In genomic region chr14:23353433-23353780, GRCh38 we compare ENCODE assay signal across 13 cellular contexts. TPM values are rescaled to one million over a fixed set of nuclear protein-coding genes. Genes with fewer than 3 reads are reported as not detected.
DNase-seq lines count a peak whose midpoint lies in the region; ATAC-seq, FAIRE-seq and TF ChIP-seq lines count a peak whose summit lies in the region.
"Had no signal": no experiment of that assay in that cellular context is flagged by ENCODE, and none has a peak within 500 bp of the region (broad histone marks: within the 10 kb centered on the region; RNA-seq: fewer than 3 reads in every experiment).

No MANE protein-coding gene starts in this region.

- no peak for DNase-seq in activated CD8-positive, alpha-beta T cell treated with anti-CD3 and anti-CD28 coated beads for 36 hours
- DNase-seq in activated CD8-positive, alpha-beta T cell treated with anti-CD3 and anti-CD28 coated beads, Interleukin-2, amount 10 ng/mL, durations not matched to agents 7 days and 5 days: no peak
- DNase-seq in activated T-helper 1 cell treated with anti-CD3 and anti-CD28 coated beads, Interleukin-12 subunit alpha, Interleukin-12 subunit beta, Interleukin-2, Interleukin-4 antibody, amounts not matched to agents 30 ng/mL and 10 ng/mL and 1 ng/mL, durations not matched to agents 14 hours and 24 hours and 36 hours (ENCODE audit: low spot score): no peak
- DNase-seq in immature natural killer cell (no peak), amygdala (lab: John Stamatoyannopoulos, UW) (no peak), MCF 10A (ENCODE audit: unreplicated experiment) (no peak), frontal cortex (ENCODE audit: low spot score in 2 of 2) (no peak)
- DNase-seq: NCI-H187 treated with DMSO at 0.1 percent for 48 hours had no signal

- POLR2A ChIA-PET in activated CD8-positive, alpha-beta T cell treated with anti-CD3 and anti-CD28 coated beads for 36 hours (lab: Charles Lee): interaction anchor here (0.8 to 2.0 kb wide), 2 partner anchors 10 to 31 kb away, joined by 3 to 6 read pairs; partner anchors contain the start of gene PABPN1
- POLR2A ChIA-PET in activated CD8-positive, alpha-beta T cell treated with anti-CD3 and anti-CD28 coated beads, Interleukin-2, amount 10 ng/mL, durations not matched to agents 7 days and 5 days (lab: Charles Lee): interaction anchor here (1.5 kb wide), 1 partner anchor 40 kb away, joined by 3 read pairs; no protein-coding TSS in a partner anchor
- POLR2A ChIA-PET in MCF 10A (lab: Yijun Ruan, JAX): no interaction called here

- no peaks in the 10 kb centered on the region for H3K36me3 Mint-ChIP-seq in activated CD8-positive, alpha-beta T cell treated with anti-CD3 and anti-CD28 coated beads for 36 hours (ENCODE audit: low read depth)
- H3K36me3 Mint-ChIP-seq in activated CD8-positive, alpha-beta T cell treated with anti-CD3 and anti-CD28 coated beads, Interleukin-2, amount 10 ng/mL, durations not matched to agents 7 days and 5 days (ENCODE audit: low read depth): no peaks in the 10 kb centered on the region
- no peaks in the 10 kb centered on the region for H3K36me3 Mint-ChIP-seq in activated T-helper 1 cell treated with anti-CD3 and anti-CD28 coated beads, Interleukin-12 subunit alpha, Interleukin-12 subunit beta, Interleukin-2, Interleukin-4 antibody, amounts not matched to agents 30 ng/mL and 10 ng/mL and 1 ng/mL, durations not matched to agents 14 hours and 24 hours and 36 hours (ENCODE audit: low read depth)
- peaks cover 0 to 3% (median 0%) of the 10 kb centered on the region in 3 donors for H3K36me3 Mint-ChIP-seq in immature natural killer cell
- H3K36me3 Mint-ChIP-seq in stimulated activated memory B cell treated with anti-CD40 and anti-IgM and Interleukin-4, amounts not matched to agents 10 μg/mL and 1 μg/mL and 100 μg/mL, for 72 hours: no peaks in the 10 kb centered on the region
- no peaks in the 10 kb centered on the region for H3K36me3 Mint-ChIP-seq in MCF 10A (ENCODE audit: insufficient read depth, unreplicated experiment)

- no TSS peak for BruUV-seq in MCF 10A (replicated peaks; lab: Mats Ljungman, UMichigan)

- H3K9me3 Mint-ChIP-seq in activated CD8-positive, alpha-beta T cell treated with anti-CD3 and anti-CD28 coated beads for 36 hours: no peaks in the 10 kb centered on the region
- no peaks in the 10 kb centered on the region for H3K9me3 Mint-ChIP-seq in activated CD8-positive, alpha-beta T cell treated with anti-CD3 and anti-CD28 coated beads, Interleukin-2, amount 10 ng/mL, durations not matched to agents 7 days and 5 days (ENCODE audit: insufficient read depth)
- no peaks in the 10 kb centered on the region for H3K9me3 Mint-ChIP-seq in activated T-helper 1 cell treated with anti-CD3 and anti-CD28 coated beads, Interleukin-12 subunit alpha, Interleukin-12 subunit beta, Interleukin-2, Interleukin-4 antibody, amounts not matched to agents 30 ng/mL and 10 ng/mL and 1 ng/mL, durations not matched to agents 14 hours and 24 hours and 36 hours
- peaks cover 0 to 8% (median 0%) of the 10 kb centered on the region in 6 donors for H3K9me3 Mint-ChIP-seq in immature natural killer cell
- peaks cover 3% of the 10 kb centered on the region for H3K9me3 Mint-ChIP-seq in stimulated activated memory B cell treated with anti-CD40 and anti-IgM and Interleukin-4, amounts not matched to agents 10 μg/mL and 1 μg/mL and 100 μg/mL, for 72 hours
- H3K9me3 Mint-ChIP-seq in MCF 10A (ENCODE audit: unreplicated experiment): peaks cover 7% of the 10 kb centered on the region

- H3K27ac Mint-ChIP-seq in activated CD8-positive, alpha-beta T cell treated with anti-CD3 and anti-CD28 coated beads for 36 hours: no peak overlapping the region
- no peak overlapping the region for H3K27ac Mint-ChIP-seq in activated CD8-positive, alpha-beta T cell treated with anti-CD3 and anti-CD28 coated beads, Interleukin-2, amount 10 ng/mL, durations not matched to agents 7 days and 5 days
- H3K27ac Mint-ChIP-seq in activated T-helper 1 cell treated with anti-CD3 and anti-CD28 coated beads, Interleukin-12 subunit alpha, Interleukin-12 subunit beta, Interleukin-2, Interleukin-4 antibody, amounts not matched to agents 30 ng/mL and 10 ng/mL and 1 ng/mL, durations not matched to agents 14 hours and 24 hours and 36 hours: no peak overlapping the region
- H3K27ac Mint-ChIP-seq in immature natural killer cell (peak overlapping the region in 1 of 6 donors; percentile 81), MCF 10A (ENCODE audit: low read depth, unreplicated experiment) (no peak overlapping the region)
- no peak overlapping the region for H3K27ac Mint-ChIP-seq in stimulated activated memory B cell treated with anti-CD40 and anti-IgM and Interleukin-4, amounts not matched to agents 10 μg/mL and 1 μg/mL and 100 μg/mL, for 72 hours

- CTCF ChIA-PET in activated CD8-positive, alpha-beta T cell treated with anti-CD3 and anti-CD28 coated beads for 36 hours (lab: Charles Lee): interaction anchor here (1.1 to 2.8 kb wide), 2 partner anchors 15 to 26 kb away, joined by 3 to 19 read pairs; no protein-coding TSS in a partner anchor
- CTCF ChIA-PET in activated CD8-positive, alpha-beta T cell treated with anti-CD3 and anti-CD28 coated beads, Interleukin-2, amount 10 ng/mL, durations not matched to agents 7 days and 5 days (lab: Charles Lee): interaction anchor here (0.9 to 1.3 kb wide), 4 partner anchors 9 to 29 kb away, joined by 3 to 5 read pairs (median 3); no protein-coding TSS in a partner anchor
- CTCF ChIA-PET in MCF 10A (lab: Yijun Ruan, JAX): interaction anchor here (0.7 to 1.0 kb wide), 3 partner anchors 27 to 277 kb away, joined by 3 to 5 read pairs (median 3); no protein-coding TSS in a partner anchor

- intact Hi-C loops in activated CD8-positive, alpha-beta T cell treated with anti-CD3 and anti-CD28 coated beads for 36 hours (cut with micrococcal nuclease): no loop called here
- intact Hi-C loops in activated T-helper 1 cell treated with anti-CD3 and anti-CD28 coated beads, Interleukin-12 subunit alpha, Interleukin-12 subunit beta, Interleukin-2, Interleukin-4 antibody, amounts not matched to agents 30 ng/mL and 10 ng/mL and 1 ng/mL, durations not matched to agents 14 hours and 24 hours and 36 hours (cut with micrococcal nuclease): loop anchor here (2.0 kb wide), 1 partner anchor 25 kb away; no protein-coding TSS in a partner anchor
- intact Hi-C loops in MCF 10A (cut with micrococcal nuclease): no loop called here

- ATAC-seq in activated CD8-positive, alpha-beta T cell treated with anti-CD3 and anti-CD28 coated beads for 36 hours: no peak
- ATAC-seq in activated CD8-positive, alpha-beta T cell treated with anti-CD3 and anti-CD28 coated beads, Interleukin-2, amount 10 ng/mL, durations not matched to agents 7 days and 5 days: no peak
- ATAC-seq in stimulated activated memory B cell treated with anti-CD40 and anti-IgM and Interleukin-4, amounts not matched to agents 10 μg/mL and 1 μg/mL and 100 μg/mL, for 72 hours: no peak

- no peak for TF ChIP-seq CTCF in activated CD8-positive, alpha-beta T cell treated with anti-CD3 and anti-CD28 coated beads for 36 hours (IDR thresholded peaks at IDR 0.05)
- no peak for TF ChIP-seq CTCF in MCF 10A (IDR thresholded peaks at IDR 0.05; ENCODE audit: unreplicated experiment)

- no peak for FAIRE-seq in frontal cortex (lab: Jason Lieb, UNC)
- FAIRE-seq: endometrium had no signal

- H3K4me3 Mint-ChIP-seq in activated CD8-positive, alpha-beta T cell treated with anti-CD3 and anti-CD28 coated beads for 36 hours: peak overlapping the region; percentile 54
- H3K4me3 Mint-ChIP-seq in activated CD8-positive, alpha-beta T cell treated with anti-CD3 and anti-CD28 coated beads, Interleukin-2, amount 10 ng/mL, durations not matched to agents 7 days and 5 days: no peak overlapping the region
- peak overlapping the region; percentile 76 for H3K4me3 Mint-ChIP-seq in activated T-helper 1 cell treated with anti-CD3 and anti-CD28 coated beads, Interleukin-12 subunit alpha, Interleukin-12 subunit beta, Interleukin-2, Interleukin-4 antibody, amounts not matched to agents 30 ng/mL and 10 ng/mL and 1 ng/mL, durations not matched to agents 14 hours and 24 hours and 36 hours
- peak overlapping the region; percentile 67 to 83 (median 72) for H3K4me3 Mint-ChIP-seq in immature natural killer cell
- H3K4me3 Mint-ChIP-seq in stimulated activated memory B cell treated with anti-CD40 and anti-IgM and Interleukin-4, amounts not matched to agents 10 μg/mL and 1 μg/mL and 100 μg/mL, for 72 hours: peak overlapping the region; percentile 53
- no peak overlapping the region for H3K4me3 Mint-ChIP-seq in MCF 10A (ENCODE audit: unreplicated experiment)

- peaks cover 4% of the 10 kb centered on the region for H3K4me1 Mint-ChIP-seq in activated CD8-positive, alpha-beta T cell treated with anti-CD3 and anti-CD28 coated beads for 36 hours (ENCODE audit: low read depth)
- peaks cover 9% of the 10 kb centered on the region for H3K4me1 Mint-ChIP-seq in activated CD8-positive, alpha-beta T cell treated with anti-CD3 and anti-CD28 coated beads, Interleukin-2, amount 10 ng/mL, durations not matched to agents 7 days and 5 days (ENCODE audit: low read depth)
- peaks cover 5% of the 10 kb centered on the region for H3K4me1 Mint-ChIP-seq in activated T-helper 1 cell treated with anti-CD3 and anti-CD28 coated beads, Interleukin-12 subunit alpha, Interleukin-12 subunit beta, Interleukin-2, Interleukin-4 antibody, amounts not matched to agents 30 ng/mL and 10 ng/mL and 1 ng/mL, durations not matched to agents 14 hours and 24 hours and 36 hours (ENCODE audit: low read depth)
- H3K4me1 Mint-ChIP-seq in immature natural killer cell (peaks cover 10 to 19% of the 10 kb centered on the region in 2 donors), MCF 10A (ENCODE audit: insufficient read depth, unreplicated experiment) (no peaks in the 10 kb centered on the region)
- no peaks in the 10 kb centered on the region for H3K4me1 Mint-ChIP-seq in stimulated activated memory B cell treated with anti-CD40 and anti-IgM and Interleukin-4, amounts not matched to agents 10 μg/mL and 1 μg/mL and 100 μg/mL, for 72 hours

- peaks cover 35% of the 10 kb centered on the region for H3K27me3 Mint-ChIP-seq in activated CD8-positive, alpha-beta T cell treated with anti-CD3 and anti-CD28 coated beads for 36 hours
- H3K27me3 Mint-ChIP-seq in activated CD8-positive, alpha-beta T cell treated with anti-CD3 and anti-CD28 coated beads, Interleukin-2, amount 10 ng/mL, durations not matched to agents 7 days and 5 days (ENCODE audit: low read depth): peaks cover 46% of the 10 kb centered on the region
- peaks cover 32% of the 10 kb centered on the region for H3K27me3 Mint-ChIP-seq in activated T-helper 1 cell treated with anti-CD3 and anti-CD28 coated beads, Interleukin-12 subunit alpha, Interleukin-12 subunit beta, Interleukin-2, Interleukin-4 antibody, amounts not matched to agents 30 ng/mL and 10 ng/mL and 1 ng/mL, durations not matched to agents 14 hours and 24 hours and 36 hours (ENCODE audit: insufficient read depth)
- H3K27me3 Mint-ChIP-seq in immature natural killer cell (ENCODE audit: low read depth in 3 of 3) (peaks cover 12 to 22% (median 15%) of the 10 kb centered on the region in 3 donors), MCF 10A (ENCODE audit: insufficient read depth, unreplicated experiment) (peaks cover 71% of the 10 kb centered on the region)
- H3K27me3 Mint-ChIP-seq in stimulated activated memory B cell treated with anti-CD40 and anti-IgM and Interleukin-4, amounts not matched to agents 10 μg/mL and 1 μg/mL and 100 μg/mL, for 72 hours: peaks cover 71% of the 10 kb centered on the region

RNA-seq across cellular contexts. Expression of gene SLC22A17, which starts 0.7 kb away (rescaled TPM):
- total RNA-seq in activated CD8-positive, alpha-beta T cell treated with anti-CD3 and anti-CD28 coated beads for 36 hours: 1 to 10 TPM; 2.3 TPM
- 1 to 10 TPM in 1 of 2 experiments, under 1 TPM in 1; 0.94 to 1.1 TPM for total RNA-seq in activated CD8-positive, alpha-beta T cell treated with anti-CD3 and anti-CD28 coated beads, Interleukin-2, amount 10 ng/mL, durations not matched to agents 7 days and 5 days
- total RNA-seq in activated T-helper 1 cell treated with anti-CD3 and anti-CD28 coated beads, Interleukin-12 subunit alpha, Interleukin-12 subunit beta, Interleukin-2, Interleukin-4 antibody, amounts not matched to agents 30 ng/mL and 10 ng/mL and 1 ng/mL, durations not matched to agents 14 hours and 24 hours and 36 hours: 3.1 and 5.0 TPM in 2 replicates
- polyA plus RNA-seq in immature natural killer cell: under 1 TPM in 1 of 3 donors, not detected in 2; 0.18 TPM
- total RNA-seq in MCF 10A (2022): not detected in 2 replicates
- total RNA-seq in frontal cortex: 154 TPM

RNA-seq across cellular contexts. Expression of gene EFS, which starts 11.6 kb away (rescaled TPM):
- total RNA-seq in activated CD8-positive, alpha-beta T cell treated with anti-CD3 and anti-CD28 coated beads for 36 hours: not detected
- not detected for total RNA-seq in activated CD8-positive, alpha-beta T cell treated with anti-CD3 and anti-CD28 coated beads, Interleukin-2, amount 10 ng/mL, durations not matched to agents 7 days and 5 days
- total RNA-seq in activated T-helper 1 cell treated with anti-CD3 and anti-CD28 coated beads, Interleukin-12 subunit alpha, Interleukin-12 subunit beta, Interleukin-2, Interleukin-4 antibody, amounts not matched to agents 30 ng/mL and 10 ng/mL and 1 ng/mL, durations not matched to agents 14 hours and 24 hours and 36 hours: not detected in 2 replicates
- not detected for polyA plus RNA-seq in immature natural killer cell
- not detected in 2 replicates for total RNA-seq in MCF 10A (2022)
- total RNA-seq in frontal cortex: 6.9 TPM

RNA-seq across cellular contexts. Expression of gene IL25, which starts 19.2 kb away (rescaled TPM):
- not detected for total RNA-seq in activated CD8-positive, alpha-beta T cell treated with anti-CD3 and anti-CD28 coated beads for 36 hours
- not detected for total RNA-seq in activated CD8-positive, alpha-beta T cell treated with anti-CD3 and anti-CD28 coated beads, Interleukin-2, amount 10 ng/mL, durations not matched to agents 7 days and 5 days
- total RNA-seq in activated T-helper 1 cell treated with anti-CD3 and anti-CD28 coated beads, Interleukin-12 subunit alpha, Interleukin-12 subunit beta, Interleukin-2, Interleukin-4 antibody, amounts not matched to agents 30 ng/mL and 10 ng/mL and 1 ng/mL, durations not matched to agents 14 hours and 24 hours and 36 hours: not detected in 2 replicates
- not detected for polyA plus RNA-seq in immature natural killer cell
- total RNA-seq in MCF 10A (2022) (not detected in 2 replicates), frontal cortex (not detected)
- total RNA-seq: lung, SJCRH30, upper lobe of left lung had no signal
- polyA plus RNA-seq: lung had no signal

RNA-seq across cellular contexts. Expression of gene CMTM5, which starts 23.4 kb away (rescaled TPM):
- total RNA-seq in activated CD8-positive, alpha-beta T cell treated with anti-CD3 and anti-CD28 coated beads for 36 hours: not detected
- total RNA-seq in activated CD8-positive, alpha-beta T cell treated with anti-CD3 and anti-CD28 coated beads, Interleukin-2, amount 10 ng/mL, durations not matched to agents 7 days and 5 days: not detected
- total RNA-seq in activated T-helper 1 cell treated with anti-CD3 and anti-CD28 coated beads, Interleukin-12 subunit alpha, Interleukin-12 subunit beta, Interleukin-2, Interleukin-4 antibody, amounts not matched to agents 30 ng/mL and 10 ng/mL and 1 ng/mL, durations not matched to agents 14 hours and 24 hours and 36 hours: not detected in 2 replicates
- polyA plus RNA-seq in immature natural killer cell: 1 to 10 TPM in 1 of 3 donors, under 1 TPM in 1, not detected in 1; 0.27 to 4.0 TPM
- not detected in 2 replicates for total RNA-seq in MCF 10A (2022)
- 1.6 TPM for total RNA-seq in frontal cortex

RNA-seq across cellular contexts. Expression of gene PABPN1, which starts 32.1 kb away (rescaled TPM):
- total RNA-seq in activated CD8-positive, alpha-beta T cell treated with anti-CD3 and anti-CD28 coated beads for 36 hours: 100 to 1,000 TPM; 258 to 260 TPM
- 100 to 1,000 TPM; 200 to 210 TPM for total RNA-seq in activated CD8-positive, alpha-beta T cell treated with anti-CD3 and anti-CD28 coated beads, Interleukin-2, amount 10 ng/mL, durations not matched to agents 7 days and 5 days
- 252 and 266 TPM in 2 replicates for total RNA-seq in activated T-helper 1 cell treated with anti-CD3 and anti-CD28 coated beads, Interleukin-12 subunit alpha, Interleukin-12 subunit beta, Interleukin-2, Interleukin-4 antibody, amounts not matched to agents 30 ng/mL and 10 ng/mL and 1 ng/mL, durations not matched to agents 14 hours and 24 hours and 36 hours
- 100 to 1,000 TPM in 2 of 3 donors, 10 to 100 TPM in 1; 86.2 to 114 (median 113) TPM for polyA plus RNA-seq in immature natural killer cell
- 153 and 167 TPM in 2 replicates for total RNA-seq in MCF 10A (2022)
- total RNA-seq in frontal cortex: 70.1 TPM

Comparison
In these comparisons a context has a peak if more than half of its experiments do, and no peak if none do; other contexts are left out.
1. H3K4me3 Mint-ChIP-seq: peak in activated CD8-positive, alpha-beta T cell treated with anti-CD3 and anti-CD28 coated beads for 36 hours (single experiment), activated T-helper 1 cell treated with anti-CD3 and anti-CD28 coated beads, Interleukin-12 subunit alpha, Interleukin-12 subunit beta, Interleukin-2, Interleukin-4 antibody, amounts not matched to agents 30 ng/mL and 10 ng/mL and 1 ng/mL, durations not matched to agents 14 hours and 24 hours and 36 hours (single experiment), immature natural killer cell (5 of 5) and stimulated activated memory B cell treated with anti-CD40 and anti-IgM and Interleukin-4, amounts not matched to agents 10 μg/mL and 1 μg/mL and 100 μg/mL, for 72 hours (single experiment); none in activated CD8-positive, alpha-beta T cell treated with anti-CD3 and anti-CD28 coated beads, Interleukin-2, amount 10 ng/mL, durations not matched to agents 7 days and 5 days (single experiment) and MCF 10A (single experiment).
2. RNA of gene SLC22A17, which starts 0.7 kb away (total RNA-seq): 154 TPM in frontal cortex (single experiment); 3.1 to 5.0 TPM in activated T-helper 1 cell treated with anti-CD3 and anti-CD28 coated beads, Interleukin-12 subunit alpha, Interleukin-12 subunit beta, Interleukin-2, Interleukin-4 antibody, amounts not matched to agents 30 ng/mL and 10 ng/mL and 1 ng/mL, durations not matched to agents 14 hours and 24 hours and 36 hours, 2.3 TPM in activated CD8-positive, alpha-beta T cell treated with anti-CD3 and anti-CD28 coated beads for 36 hours, 0.94 to 1.1 TPM in activated CD8-positive, alpha-beta T cell treated with anti-CD3 and anti-CD28 coated beads, Interleukin-2, amount 10 ng/mL, durations not matched to agents 7 days and 5 days and not detected in MCF 10A; every median in the first group is over 10 times any median in the second.